1 cellular context compared by ENCODE assay signal in the genomic region with DNA sequence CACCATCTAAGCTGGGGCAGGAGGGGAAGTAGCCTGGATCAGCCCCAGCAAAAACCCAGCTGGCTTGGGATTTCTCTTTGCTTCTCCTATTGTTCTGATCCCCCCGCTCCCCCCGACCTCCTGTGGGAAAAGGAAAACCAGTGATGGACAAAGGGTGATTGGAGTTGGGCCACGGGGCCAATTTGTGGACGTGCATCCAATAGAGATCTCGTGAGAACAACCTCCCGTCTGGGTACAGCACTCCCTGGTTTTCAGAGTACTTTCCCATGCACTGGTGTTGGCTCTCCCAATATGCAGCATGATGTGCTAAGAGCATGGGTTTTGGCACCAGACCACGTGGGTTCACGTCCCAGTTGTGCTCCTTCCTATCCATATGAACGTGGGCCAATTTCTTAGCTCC.
TF ChIP-seq lines count a peak whose summit lies in the region.

No MANE protein-coding gene starts in this region.

TF ChIP-seq in GM23338, 12 proteins besides CTCF, POLR2A, EP300 and RAD21 (continued from another document):
- 0 out of 2 replicates have a peak, but pooled peaks have one; percentile 16 for TF ChIP-seq ETS1 (IDR thresholded peaks at IDR 0.05)
TF ChIP-seq in GM23338: peak in this region for 1.
